ENCODE assay signal across 8 cellular contexts in the genomic region with DNA sequence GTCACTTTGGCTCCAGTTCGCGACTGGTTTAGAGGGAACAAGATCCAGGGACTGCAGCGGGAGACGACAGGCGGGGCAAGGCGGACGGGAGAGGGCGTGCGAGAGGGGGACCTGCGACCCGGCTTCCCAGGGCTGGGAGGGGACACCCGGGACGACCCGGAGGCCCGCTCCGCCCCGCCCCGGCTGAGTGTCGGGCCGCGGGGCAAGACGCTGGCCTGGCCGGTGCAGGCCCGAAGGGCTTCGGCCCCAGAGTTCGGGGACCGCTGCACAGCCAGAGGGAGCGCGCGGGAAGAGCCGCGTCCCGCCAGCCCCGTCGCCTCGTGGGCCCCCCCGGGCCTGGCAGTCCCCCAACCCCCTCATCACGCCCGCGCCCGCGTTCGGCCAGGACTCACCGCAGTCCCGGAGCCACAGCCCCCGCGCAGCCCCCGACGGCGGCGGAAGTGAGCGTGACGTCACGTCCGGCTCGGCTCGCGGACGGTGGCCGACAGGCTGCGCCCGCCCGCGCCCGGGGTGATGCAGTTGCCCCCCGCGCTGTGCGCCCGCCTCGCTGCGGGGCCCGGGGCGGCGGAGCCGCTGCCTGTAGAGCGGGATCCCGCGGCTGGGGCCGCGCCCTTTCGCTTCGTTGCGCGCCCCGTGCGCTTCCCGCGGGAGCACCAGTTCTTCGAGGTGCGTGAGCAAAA. TPM values are rescaled to one million over a fixed set of nuclear protein-coding genes. Genes with fewer than 3 reads are reported as not detected.
DNase-seq lines count a peak whose midpoint lies in the region; ATAC-seq and TF ChIP-seq lines count a peak whose summit lies in the region.

TUBGCP2 (minus strand) TSS at position 442 of the 680 bp plus-strand sequence. CDS start 5,931 bp downstream, outside the sequence.
A gene with protein sequence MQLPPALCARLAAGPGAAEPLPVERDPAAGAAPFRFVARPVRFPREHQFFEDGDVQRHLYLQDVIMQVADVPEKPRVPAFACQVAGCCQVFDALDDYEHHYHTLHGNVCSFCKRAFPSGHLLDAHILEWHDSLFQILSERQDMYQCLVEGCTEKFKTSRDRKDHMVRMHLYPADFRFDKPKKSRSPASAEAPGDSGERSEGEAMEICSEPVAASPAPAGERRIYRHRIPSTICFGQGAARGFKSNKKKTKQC (plus strand): TSS at position 484 of the 680 bp plus-strand sequence. CDS start 30 bp downstream, at position 514.

- H3K27ac ChIP-seq in dorsolateral prefrontal cortex, result peak within 1 kb of the TSS; percentile 28 to 100 (median 97)

- H3K4me3 ChIP-seq in dorsolateral prefrontal cortex (peak within 1 kb of the TSS; percentile 72 to 100 (median 97)), lower leg skin (ENCODE audit: low read depth, poor library complexity, severe bottlenecking) (peak within 1 kb of the TSS; percentile 88)

- intact Hi-C loops in dorsolateral prefrontal cortex (cut with DNase I) (loop anchor here (5.0 kb wide), 2 partner anchors 46 to 84 kb away; partner anchors contain the start of gene MTG1 (in 1 of the 2)), lower leg skin (cut with DNase I; ENCODE audit: low total_unique reads) (no loop called here)

- peak in 1 of 2 donors; percentile 52 for TF ChIP-seq POLR2A in lower leg skin (IDR thresholded peaks at IDR 0.05)

- DNase-seq in AG08395 (ENCODE audit: low spot score) (peak; percentile 92), NCI-H69 (lab: John Stamatoyannopoulos, UW) (peak; percentile 86), dorsolateral prefrontal cortex (peak; percentile 72 to 95 (median 83)), lower leg skin (ENCODE audit: low spot score in 2 of 2) (peak; percentile 76 to 97)
- peak; percentile 85 to 88 for DNase-seq in activated CD4-positive, alpha-beta T cell treated with anti-CD3 and anti-CD28 coated beads, Interleukin-2, amount 50 U/mL, for 48 hours
- peak; percentile 82 to 84 for DNase-seq in stimulated activated CD4-positive, alpha-beta T cell treated with anti-CD3 and anti-CD28 coated beads, Interleukin-4, amount 100 ng/mL, for 48 hours (ENCODE audit: low read depth in 2 of 2)

- WGBS in lower leg skin, 2 donors, result 0 to 1% methylated on average over 27 to 50 of the region's 90 CpGs

- TF ChIP-seq CTCF in dorsolateral prefrontal cortex (IDR thresholded peaks at IDR 0.05 in 54 of 56, conservative IDR thresholded peaks at IDR 0.05 in 2 of 56; ENCODE audit: low read depth in 1 of 56, partially characterized antibody in 56 of 56), result peak in 20 of 56 donors; percentile 3 to 48 (median 20)
- TF ChIP-seq CTCF in lower leg skin (IDR thresholded peaks at IDR 0.05), result no peak

- ATAC-seq in GM18861 (IDR thresholded peaks at IDR 0.05; ENCODE audit: unreplicated experiment) (peak; percentile 68), HG03066 (IDR thresholded peaks at IDR 0.05; ENCODE audit: low read depth, unreplicated experiment) (peak; percentile 69)

- H3K27me3 ChIP-seq in dorsolateral prefrontal cortex, result no peaks in the 10 kb centered on the region

RNA-seq across cellular contexts. Expression of gene TUBGCP2, which starts in this region (rescaled TPM):
- total RNA-seq in dorsolateral prefrontal cortex (10 to 100 TPM; 43.1 to 87.2 (median 61.0) TPM), lower leg skin (10 to 100 TPM; 41.1 to 75.7 (median 43.5) TPM)

RNA-seq across cellular contexts. Expression of the second gene that starts in this region (rescaled TPM):
- total RNA-seq in dorsolateral prefrontal cortex, result 10 to 100 TPM; 15.3 to 36.6 (median 26.1) TPM
- 10 to 100 TPM; 15.8 to 30.3 (median 22.0) TPM for total RNA-seq in lower leg skin

Comparison
In these comparisons a context has a peak if more than half of its experiments do, and no peak if none do; other contexts are left out.
1. Peak in every context shown above with its lines: DNase-seq, ATAC-seq, H3K4me3 ChIP-seq and H3K27ac ChIP-seq.